8 cellular contexts compared by ENCODE assay signal in the genomic region with DNA sequence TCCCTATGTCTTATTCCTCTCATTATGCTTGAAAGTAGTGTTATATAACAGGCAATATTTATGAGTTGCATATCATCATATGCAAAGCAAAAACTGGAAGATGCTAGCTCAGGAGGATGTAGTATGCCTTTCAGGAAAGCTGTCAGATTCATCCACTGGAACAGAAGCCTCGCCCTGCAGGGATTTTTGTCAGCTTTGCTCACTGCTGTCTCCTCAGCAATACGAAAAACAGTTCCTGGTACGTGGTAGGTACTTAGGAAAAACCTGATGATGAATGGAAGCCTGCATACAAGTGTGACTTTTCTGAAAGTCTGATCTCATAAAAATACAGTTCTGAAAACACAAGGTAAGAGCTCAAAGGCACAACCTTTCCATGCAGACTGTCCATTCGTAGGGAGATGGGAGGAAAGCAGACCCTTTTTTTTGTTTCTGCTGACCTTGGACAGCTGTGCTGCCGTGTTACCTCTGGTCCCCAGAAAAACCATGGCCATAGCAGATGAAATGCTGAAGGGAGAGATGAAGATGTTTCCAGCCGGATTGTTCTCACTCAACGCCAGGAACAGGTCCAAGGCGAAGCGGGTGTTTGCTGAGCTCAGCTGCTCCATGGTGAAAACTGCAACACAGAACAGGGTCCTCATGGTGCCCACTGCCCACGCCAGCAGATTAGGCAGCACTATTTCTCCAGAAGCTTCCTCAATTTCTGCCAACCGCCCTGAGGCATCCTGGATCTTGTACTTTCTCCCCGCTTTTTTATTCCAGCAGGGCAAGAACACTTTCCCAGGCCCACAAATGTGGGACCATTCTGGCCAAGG.
DNase-seq lines count a peak whose midpoint lies in the region; ATAC-seq and TF ChIP-seq lines count a peak whose summit lies in the region.

No MANE protein-coding gene starts in this region.

- H2AFZ ChIP-seq in ACC112 (ENCODE audit: low read length, unreplicated experiment) (no peak overlapping the region), Loucy (ENCODE audit: low read length) (no peak overlapping the region)

- H3K9me3 ChIP-seq in Loucy (ENCODE audit: insufficient read depth, low read depth, low read length) (no peaks in the 10 kb centered on the region), muscle layer of duodenum (ENCODE audit: control insufficient read depth in 1 of 2, low read length in 2 of 2) (no peaks in the 10 kb centered on the region)

- peak overlapping the region; percentile 94 for H3K9ac ChIP-seq in Loucy (ENCODE audit: low read depth, low read length, poor library complexity, severe bottlenecking)

- peak overlapping the region; percentile 86 for H3K4me3 ChIP-seq in ACC112 (ENCODE audit: low read depth, low read length)
- peak overlapping the region; percentile 87 for H3K4me3 ChIP-seq in Loucy (ENCODE audit: low read length, poor library complexity, severe bottlenecking)
- H3K4me3 ChIP-seq in coronary artery = peak overlapping the region; percentile 81
- peak overlapping the region; percentile 71 to 81 for H3K4me3 ChIP-seq in muscle layer of duodenum (ENCODE audit: low read depth in 1 of 2, low read length in 2 of 2)

- peaks cover 28% of the 10 kb centered on the region for H4K20me1 ChIP-seq in Loucy (ENCODE audit: insufficient read depth, low read length, poor library complexity, severe bottlenecking)

- peaks cover 37% of the 10 kb centered on the region for H3K4me1 ChIP-seq in ACC112 (ENCODE audit: control insufficient read depth, insufficient read depth, low read length, unreplicated experiment)
- peaks cover 49% of the 10 kb centered on the region for H3K4me1 ChIP-seq in Loucy (ENCODE audit: insufficient read depth, low read length, poor library complexity, severe bottlenecking)
- H3K4me1 ChIP-seq in muscle layer of duodenum (ENCODE audit: control insufficient read depth in 1 of 2, insufficient read depth in 2 of 2, low read length in 2 of 2) = peaks cover 17 to 35% of the 10 kb centered on the region in 2 donors

- H3K79me2 ChIP-seq in ACC112 (ENCODE audit: control insufficient read depth, insufficient read depth, low read length, unreplicated experiment) (peaks cover 14% of the 10 kb centered on the region), Loucy (ENCODE audit: insufficient read depth, low read length) (peaks cover 59% of the 10 kb centered on the region)

- no peak for ATAC-seq in GM19324 (IDR thresholded peaks at IDR 0.05; ENCODE audit: low FRiP score, unreplicated experiment)
- no peak for ATAC-seq in GM19395 (IDR thresholded peaks at IDR 0.05; ENCODE audit: unreplicated experiment)

- H3K9me2 ChIP-seq in Loucy (replicated peaks; ENCODE audit: low read depth, low read length) = no peaks in the 10 kb centered on the region

- DNase-seq in coronary artery (ENCODE audit: low spot score) = no peak
- DNase-seq in NCI-H1092 (lab: John Stamatoyannopoulos, UW) = no peak
- no peak for DNase-seq in GOT3 (lab: John Stamatoyannopoulos, UW)

- TF ChIP-seq CTCF in Loucy (conservative IDR thresholded peaks at IDR 0.05; ENCODE audit: low read length) (no peak), coronary artery (IDR thresholded peaks at IDR 0.05) (no peak)

- peak overlapping the region; percentile 98 for H3K4me2 ChIP-seq in Loucy (ENCODE audit: low read depth, low read length, poor library complexity, severe bottlenecking)

- peaks cover 2% of the 10 kb centered on the region; the same call in 1 of the 2 replicates for H3F3A ChIP-seq in Loucy (ENCODE audit: low read depth)

- peaks cover 20% of the 10 kb centered on the region for H3K36me3 ChIP-seq in ACC112 (ENCODE audit: insufficient read depth, low read length)
- peaks cover 11% of the 10 kb centered on the region for H3K36me3 ChIP-seq in Loucy (ENCODE audit: insufficient read depth, low read length)
- H3K36me3 ChIP-seq in muscle layer of duodenum (ENCODE audit: control insufficient read depth in 1 of 2, insufficient read depth in 2 of 2, low read length in 2 of 2) = peaks cover 35 to 38% of the 10 kb centered on the region in 2 donors

- peak overlapping the region; percentile 84 for H3K27ac ChIP-seq in ACC112 (ENCODE audit: low read depth, low read length)
- peak overlapping the region; percentile 98 for H3K27ac ChIP-seq in coronary artery
- peak overlapping the region; percentile 93 for H3K27ac ChIP-seq in muscle layer of duodenum (ENCODE audit: low read length)

- H3K27me3 ChIP-seq in ACC112 (ENCODE audit: insufficient read depth, low read length) (no peaks in the 10 kb centered on the region), Loucy (ENCODE audit: insufficient read depth, low read length, poor library complexity, severe bottlenecking) (no peaks in the 10 kb centered on the region), muscle layer of duodenum (ENCODE audit: low read depth, low read length) (no peaks in the 10 kb centered on the region)
